12 cellular contexts compared by ENCODE assay signal in genomic region chr18:28204154-28204553, GRCh38.
A peak's percentile ranks its signal among the peaks of the same experiment; 100 is the strongest.
DNase-seq lines count a peak whose midpoint lies in the region; ATAC-seq and TF ChIP-seq lines count a peak whose summit lies in the region.
"Had no signal": no experiment of that assay in that cellular context is flagged by ENCODE, and none has a peak within 500 bp of the region (broad histone marks: within the 10 kb centered on the region; RNA-seq: fewer than 3 reads in every experiment).

No MANE protein-coding gene starts in this region.

- peak overlapping the region; percentile 79 for H3K27ac ChIP-seq in RWPE2 (ENCODE audit: poor library complexity, severe bottlenecking)
- H3K27ac ChIP-seq: left lung had no signal

- H3K36me3 ChIP-seq in RWPE2 (ENCODE audit: low read depth): no peaks in the 10 kb centered on the region
- H3K36me3 ChIP-seq: left lung had no signal

- DNase-seq in ELR (ENCODE audit: low read depth) (peak; percentile 98), RWPE2 (ENCODE audit: low spot score) (no peak), fibroblast of peridontal ligament (ENCODE audit: extremely low read depth) (peak; percentile 34), retinal pigment epithelial cell (ENCODE audit: low read depth) (peak; percentile 93), activated gamma-delta T cell (lab: John Stamatoyannopoulos, UW) (no peak), NCI-H345 (lab: John Stamatoyannopoulos, UW) (no peak), SKM-1 treated with dmso at 0.1 percent for 144 hours (lab: John Stamatoyannopoulos, UW; ENCODE audit: unreplicated experiment) (no peak)
- DNase-seq: DMS153; left lung; NCI-H2171; stimulated activated naive CD8-positive, alpha-beta T cell treated with anti-CD3 and anti-CD28 coated beads, Interleukin-15, amount 100 ng/mL, for 72 hours had no signal

- ATAC-seq in RWPE2 (ENCODE audit: low read depth) (peak; percentile 91), GM18519 (IDR thresholded peaks at IDR 0.05; ENCODE audit: low FRiP score, unreplicated experiment) (no peak)
- ATAC-seq: left lung; stimulated activated naive CD8-positive, alpha-beta T cell treated with anti-CD3 and anti-CD28 coated beads, Interleukin-15, amount 100 ng/mL, for 72 hours had no signal

- no peaks in the 10 kb centered on the region for H3K9me3 ChIP-seq in RWPE2 (ENCODE audit: severe bottlenecking)
- H3K9me3 ChIP-seq: left lung had no signal

- TF ChIP-seq CTCF in RWPE2 (IDR thresholded peaks at IDR 0.05; ENCODE audit: poor library complexity, severe bottlenecking) (no peak), retinal pigment epithelial cell (conservative IDR thresholded peaks at IDR 0.05; ENCODE audit: low read depth, low read length) (no peak)

- no peaks in the 10 kb centered on the region for H3K27me3 ChIP-seq in RWPE2 (ENCODE audit: insufficient read depth, poor library complexity, severe bottlenecking)
- H3K27me3 ChIP-seq: left lung had no signal

- peaks cover 13% of the 10 kb centered on the region for H3K4me1 ChIP-seq in RWPE2 (ENCODE audit: insufficient read depth, poor library complexity, severe bottlenecking)
- H3K4me1 ChIP-seq: left lung had no signal

- H3K4me3 ChIP-seq in RWPE2 (ENCODE audit: severe bottlenecking) (no peak overlapping the region), retinal pigment epithelial cell (ENCODE audit: low read length) (no peak overlapping the region)
- H3K4me3 ChIP-seq: left lung had no signal

Comparison
In these comparisons a context has a peak if more than half of its experiments do, and no peak if none do; other contexts are left out.
1. DNase-seq: peak in ELR (single experiment), fibroblast of peridontal ligament (single experiment) and retinal pigment epithelial cell (single experiment); none in RWPE2 (single experiment), activated gamma-delta T cell (single experiment), NCI-H345 (single experiment) and SKM-1 treated with dmso at 0.1 percent for 144 hours (single experiment).